ENCODE assay signal across 8 cellular contexts in the genomic region with DNA sequence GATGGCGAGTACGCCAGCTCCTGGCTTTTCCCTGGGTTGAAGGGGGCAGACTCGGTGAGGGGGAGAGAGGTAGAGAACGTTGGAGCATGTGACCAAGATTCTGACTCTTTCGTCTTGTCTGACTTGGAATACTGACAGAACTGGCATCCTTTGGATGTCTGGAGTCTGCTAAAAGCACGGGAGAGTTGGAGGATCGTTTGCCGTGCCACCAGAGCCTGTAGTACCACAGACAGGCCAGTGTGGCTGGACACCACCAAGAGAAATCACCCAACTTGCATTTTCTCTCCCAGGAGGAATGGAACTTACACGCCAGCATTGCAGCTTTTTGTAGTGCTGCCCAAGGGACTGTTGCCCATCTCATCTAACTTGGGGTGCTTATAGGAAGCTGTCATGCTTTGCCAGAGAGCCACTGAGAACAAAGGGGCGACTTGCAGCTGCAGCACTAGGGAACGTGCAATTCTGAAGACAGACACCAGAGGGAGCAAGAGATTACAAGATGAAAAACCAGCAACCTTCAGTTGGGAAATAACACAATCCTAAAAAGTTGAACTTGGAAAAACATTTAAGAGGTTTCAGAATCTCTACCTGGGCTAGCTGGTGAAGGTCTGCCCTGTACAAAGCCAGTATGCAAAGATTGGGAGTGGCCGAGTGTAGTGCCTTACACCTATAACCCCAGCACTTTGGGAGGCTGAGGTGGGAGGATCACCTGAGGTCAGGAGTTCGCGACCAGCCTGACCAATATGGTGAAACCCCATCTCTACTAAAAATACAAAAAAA. TPM values are rescaled to one million over a fixed set of nuclear protein-coding genes. Genes with fewer than 3 reads are reported as not detected.
DNase-seq lines count a peak whose midpoint lies in the region; ATAC-seq and TF ChIP-seq lines count a peak whose summit lies in the region.

No MANE protein-coding gene starts in this region.

- no peak overlapping the region for H3K4me3 ChIP-seq in body of pancreas

- H3K36me3 ChIP-seq in body of pancreas (replicated peaks in 1 of 2; ENCODE audit: insufficient read depth in 1 of 2, low read depth in 2 of 2), result peaks cover 0 to 6% of the 10 kb centered on the region in 2 donors

- DNase-seq in NCI-H510A treated with DMSO at 0.1 percent for 48 hours (lab: John Stamatoyannopoulos, UW) (peak; percentile 65), NCI-H510A (lab: John Stamatoyannopoulos, UW) (no peak), NCI-H1417 treated with DMSO at 0.1 percent for 48 hours (lab: John Stamatoyannopoulos, UW) (peak; percentile 2), T1000 (lab: John Stamatoyannopoulos, UW) (peak; percentile 5), body of pancreas (peak; percentile 55 to 76 (median 65)), iPS-NIHi7 (ENCODE audit: extremely low spot score) (peak; percentile 87), cortex of kidney (lab: John Stamatoyannopoulos, UW) (no peak)
- peak; percentile 42 for DNase-seq in stimulated activated CD4-positive, alpha-beta T cell treated with anti-CD3 and anti-CD28 coated beads, Interleukin-12 subunit alpha, Interleukin-12 subunit beta, amount 100 ng/mL, for 4 hours

- H3K27ac ChIP-seq in body of pancreas, result no peak overlapping the region

- H3K27me3 ChIP-seq in body of pancreas, result no peaks in the 10 kb centered on the region

- WGBS in body of pancreas, 2 donors, result 57 to 60% methylated on average over 13 to 14 of the region's 14 CpGs

- no peaks in the 10 kb centered on the region for H3K4me1 ChIP-seq in body of pancreas

- peak; percentile 76 for ATAC-seq in body of pancreas

- no peak for TF ChIP-seq POLR2A in body of pancreas (IDR thresholded peaks at IDR 0.05)

- intact Hi-C loops in body of pancreas (cut with DNase I), result loop anchor here (5.0 kb wide), 1 partner anchor 205 kb away; no protein-coding TSS in a partner anchor

- peak; percentile 58 to 93 (median 86) for TF ChIP-seq CTCF in body of pancreas (IDR thresholded peaks at IDR 0.05)

- no peaks in the 10 kb centered on the region for H3K9me3 ChIP-seq in body of pancreas

RNA-seq across cellular contexts. Expression of gene PSMG2, which starts 24.1 kb away (rescaled TPM):
- total RNA-seq in body of pancreas, result 10 to 100 TPM in 1 of 2 donors, 1 to 10 TPM in 1; 8.2 to 36.8 TPM

RNA-seq across cellular contexts. Expression of gene CEP76, which starts 24.4 kb away (rescaled TPM):
- 10 to 100 TPM in 1 of 2 donors, 1 to 10 TPM in 1; 6.2 to 10.2 TPM for total RNA-seq in body of pancreas

Comparison
In these comparisons a context has a peak if more than half of its experiments do, and no peak if none do; other contexts are left out.
1. DNase-seq: peak in NCI-H510A treated with DMSO at 0.1 percent for 48 hours (single experiment), NCI-H1417 treated with DMSO at 0.1 percent for 48 hours (single experiment), T1000 (single experiment), body of pancreas (4 of 4), iPS-NIHi7 (single experiment) and stimulated activated CD4-positive, alpha-beta T cell treated with anti-CD3 and anti-CD28 coated beads, Interleukin-12 subunit alpha, Interleukin-12 subunit beta, amount 100 ng/mL, for 4 hours (single experiment); none in NCI-H510A (single experiment) and cortex of kidney (single experiment).